8 cellular contexts compared by ENCODE assay signal in the genomic region with DNA sequence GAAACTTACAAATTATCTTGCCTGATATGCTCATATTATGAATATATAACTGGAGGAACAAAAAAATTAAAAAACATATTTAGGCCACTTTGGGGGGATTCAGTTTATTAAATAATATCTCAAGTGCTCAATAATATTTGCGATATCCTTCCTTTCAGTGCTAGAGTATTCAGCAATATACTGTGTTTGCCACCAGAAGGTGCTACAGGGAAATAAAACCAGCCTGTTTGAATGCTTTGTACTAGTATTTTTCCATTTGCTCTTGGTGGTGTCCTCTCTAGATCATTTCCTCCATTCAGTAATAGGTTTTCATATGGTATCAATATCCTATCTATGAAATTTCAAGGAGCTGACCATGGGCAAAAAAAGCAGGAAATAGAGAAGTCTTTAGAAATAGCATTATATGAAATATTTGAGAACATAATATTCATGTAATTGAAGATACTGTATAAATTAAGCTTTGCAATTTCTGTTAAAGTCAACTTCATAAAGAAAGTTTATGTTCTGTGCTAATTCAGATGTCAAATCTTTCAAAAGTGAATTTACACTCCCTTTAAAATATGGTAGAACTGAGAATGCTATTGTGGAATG.
DNase-seq lines count a peak whose midpoint lies in the region; ATAC-seq and TF ChIP-seq lines count a peak whose summit lies in the region.

No MANE protein-coding gene starts in this region.

- TF ChIP-seq CTCF in Caco-2 (IDR thresholded peaks at IDR 0.05; ENCODE audit: insufficient read depth in 1 of 2, low read depth in 1 of 2, low read length in 1 of 2, severe bottlenecking in 1 of 2, unreplicated experiment in 1 of 2) (peak; percentile 47 to 66), WERI-Rb-1 (IDR thresholded peaks at IDR 0.05; ENCODE audit: low read depth, low read length) (peak; percentile 54)

- POLR2A ChIA-PET in Caco-2 (lab: Charles Lee): no interaction called here

- no peak overlapping the region for H3K9ac ChIP-seq in GM23248

- H3K36me3 Mint-ChIP-seq in Caco-2 (ENCODE audit: insufficient read depth, unreplicated experiment) (no peaks in the 10 kb centered on the region), T-helper 17 cell (ENCODE audit: low read depth) (no peaks in the 10 kb centered on the region)

- H3F3A ChIP-seq in GM23248 (ENCODE audit: insufficient read depth): no peaks in the 10 kb centered on the region

- CTCF ChIA-PET in Caco-2 (lab: Charles Lee): no interaction called here

- H3K27ac Mint-ChIP-seq in Caco-2 (ENCODE audit: unreplicated experiment): no peak overlapping the region
- no peak overlapping the region for H3K27ac Mint-ChIP-seq in T-helper 17 cell

- peaks cover 7% of the 10 kb centered on the region for H3K27me3 Mint-ChIP-seq in Caco-2 (ENCODE audit: insufficient read depth, unreplicated experiment)
- H3K27me3 Mint-ChIP-seq in T-helper 17 cell: no peaks in the 10 kb centered on the region

- DNase-seq in Caco-2 (peak in 1 of 2 experiments; percentile 10), GM23248 (peak; percentile 70), NCI-H187 treated with DMSO at 0.1 percent for 48 hours (lab: John Stamatoyannopoulos, UW) (peak; percentile 74), WERI-Rb-1 (peak; percentile 16), iPS DF 6.9 (ENCODE audit: low read depth, low spot score) (peak; percentile 7), T-helper 17 cell (no peak)
- DNase-seq in activated T-cell treated with anti-CD3 and anti-CD28 coated beads, Interleukin-2, amount 50 U/mL, for 48 hours: no peak

- H3K4me3 Mint-ChIP-seq in Caco-2 (ENCODE audit: unreplicated experiment) (no peak overlapping the region), T-helper 17 cell (no peak overlapping the region)

- no peaks in the 10 kb centered on the region for H3K9me2 ChIP-seq in GM23248 (ENCODE audit: insufficient read depth)

- intact Hi-C loops in Caco-2 (cut with micrococcal nuclease; ENCODE audit: unreplicated experiment): loop anchor here (1.0 kb wide), 1 partner anchor 201 kb away; no protein-coding TSS in a partner anchor

- no peaks in the 10 kb centered on the region for H3K9me3 ChIP-seq in Caco-2
- no peaks in the 10 kb centered on the region for H3K9me3 ChIP-seq in GM23248 (ENCODE audit: low read depth)
- no peaks in the 10 kb centered on the region for H3K9me3 ChIP-seq in WERI-Rb-1 (ENCODE audit: severe bottlenecking)
- no peaks in the 10 kb centered on the region for H3K9me3 ChIP-seq in iPS DF 6.9 (ENCODE audit: control insufficient read depth, insufficient read depth, low read length)
- H3K9me3 ChIP-seq in T-helper 17 cell (ENCODE audit: control insufficient read depth, low read length, poor library complexity, severe bottlenecking): no peaks in the 10 kb centered on the region

- 50 to 72% methylated on average over 1 of the region's 1 CpG for WGBS in GM23248 (ENCODE audit: low coverage in 1 of 2, low lambda C conversion rate in 2 of 2, missing lambda C conversion rate in 2 of 2), 2 experiments
- no CpG with 5 or more reads among the region's 1 CpG for WGBS in iPS DF 6.9 (ENCODE audit: insufficient coverage, insufficient read length)

- no peaks in the 10 kb centered on the region for H3K4me1 ChIP-seq in Caco-2
- peaks cover 14% of the 10 kb centered on the region; the same call in 1 of the 2 replicates for H3K4me1 ChIP-seq in GM23248 (ENCODE audit: insufficient read depth)
- no peaks in the 10 kb centered on the region for H3K4me1 ChIP-seq in iPS DF 6.9 (ENCODE audit: control insufficient read depth, insufficient read depth, low read length)

- no TSS peak for BruUV-seq in Caco-2 (replicated peaks; lab: Mats Ljungman, UMichigan)

- H3K27ac ChIP-seq in GM23248: no peak overlapping the region
- no peak overlapping the region for H3K27ac ChIP-seq in WERI-Rb-1
- H3K27ac ChIP-seq in iPS DF 6.9 (ENCODE audit: low read length): no peak overlapping the region

- no peaks in the 10 kb centered on the region for H3K9me3 Mint-ChIP-seq in Caco-2 (ENCODE audit: unreplicated experiment)

- H4K20me1 ChIP-seq in GM23248 (ENCODE audit: insufficient read depth): no peaks in the 10 kb centered on the region

- H3K36me3 ChIP-seq in Caco-2 (ENCODE audit: control insufficient read depth, insufficient read depth, low read length): no peaks in the 10 kb centered on the region
- H3K36me3 ChIP-seq in GM23248 (ENCODE audit: low read depth): no peaks in the 10 kb centered on the region
- H3K36me3 ChIP-seq in WERI-Rb-1: no peaks in the 10 kb centered on the region
- H3K36me3 ChIP-seq in iPS DF 6.9 (ENCODE audit: control insufficient read depth, insufficient read depth, low read length): no peaks in the 10 kb centered on the region

- no peaks in the 10 kb centered on the region for H3K79me2 ChIP-seq in GM23248 (ENCODE audit: insufficient read depth)

- no peak overlapping the region for H2AFZ ChIP-seq in GM23248

- H3K4me1 Mint-ChIP-seq in Caco-2 (ENCODE audit: low read depth, unreplicated experiment): no peaks in the 10 kb centered on the region
- no peaks in the 10 kb centered on the region for H3K4me1 Mint-ChIP-seq in T-helper 17 cell

- no peaks in the 10 kb centered on the region for H3K27me3 ChIP-seq in Caco-2 (replicated peaks; ENCODE audit: control insufficient read depth, insufficient read depth, low read length)
- no peaks in the 10 kb centered on the region for H3K27me3 ChIP-seq in GM23248 (replicated peaks; ENCODE audit: insufficient read depth)
- no peaks in the 10 kb centered on the region for H3K27me3 ChIP-seq in WERI-Rb-1 (ENCODE audit: insufficient read depth, low read depth, severe bottlenecking)
- no peaks in the 10 kb centered on the region for H3K27me3 ChIP-seq in iPS DF 6.9 (ENCODE audit: control insufficient read depth, insufficient read depth, low read length)

- ATAC-seq in HG03108 (IDR thresholded peaks at IDR 0.05; ENCODE audit: unreplicated experiment) (no peak), T-helper 17 cell (no peak)

- H3K4me3 ChIP-seq in Caco-2 (ENCODE audit: low read depth, low read length) (no peak overlapping the region), GM23248 (no peak overlapping the region), WERI-Rb-1 (ENCODE audit: low read depth, low read length) (no peak overlapping the region), iPS DF 6.9 (ENCODE audit: low read length) (no peak overlapping the region)

- in situ Hi-C loops in GM23248 (cut with MboI): loop anchor here (5.0 to 25.0 kb wide), 2 partner anchors 88 to 208 kb away; no protein-coding TSS in a partner anchor

- no peak overlapping the region for H3K4me2 ChIP-seq in GM23248 (ENCODE audit: unreplicated experiment)

Comparison
In these comparisons a context has a peak if more than half of its experiments do, and no peak if none do; other contexts are left out.
1. DNase-seq: peak in GM23248 (single experiment), NCI-H187 treated with DMSO at 0.1 percent for 48 hours (single experiment), WERI-Rb-1 (single experiment) and iPS DF 6.9 (single experiment); none in activated T-cell treated with anti-CD3 and anti-CD28 coated beads, Interleukin-2, amount 50 U/mL, for 48 hours (0 of 2) and T-helper 17 cell (0 of 3).